In genomic region chr1:54764922-54765561, GRCh38 we compare ENCODE assay signal across 1 cellular context.
TF ChIP-seq lines count a peak whose summit lies in the region.

No MANE protein-coding gene starts in this region.

TF ChIP-seq in K562, 482 proteins besides CTCF, POLR2A, EP300 and RAD21:
- TF ChIP-seq GABPA (tag; conservative IDR thresholded peaks at IDR 0.05; ENCODE audit: low read depth) (peak; percentile 84; the same call in 1 of the 2 replicates), NKRF (IDR thresholded peaks at IDR 0.05; ENCODE audit: borderline replicate concordance) (0 out of 2 replicates have a peak, but pooled peaks have one; percentile 11), FOXJ3 (CRISPR knock-in tag; IDR thresholded peaks at IDR 0.05) (no peak), MLLT1 (IDR thresholded peaks at IDR 0.05) (peak in 1 of 2 experiments; percentile 60; a peak in 1 of 4 replicates), ATF1 (CRISPR knock-in tag; IDR thresholded peaks at IDR 0.05) (no peak), ATF1 (tag; IDR thresholded peaks at IDR 0.05) (peak; percentile 72), CSDE1 (IDR thresholded peaks at IDR 0.05) (peak in 1 of 2 experiments; percentile 65; a peak in 1 of 4 replicates), SREBF2 (CRISPR knock-in tag; IDR thresholded peaks at IDR 0.05) (peak; percentile 31; the same call in 1 of the 2 replicates), NR2C2 (CRISPR knock-in tag; IDR thresholded peaks at IDR 0.05) (no peak), NR2C2 (tag; IDR thresholded peaks at IDR 0.05) (peak; percentile 63; the same call in 1 of the 2 replicates), KLF16 (IDR thresholded peaks at IDR 0.05) (no peak), HMBOX1 (IDR thresholded peaks at IDR 0.05) (no peak), E2F6 (IDR thresholded peaks at IDR 0.05; ENCODE audit: borderline replicate concordance in 1 of 2, extremely low read depth in 1 of 2, insufficient read depth in 1 of 2, insufficient read length in 1 of 2, low read depth in 1 of 2, low read length in 1 of 2, poor library complexity in 1 of 2, severe bottlenecking in 1 of 2) (no peak), SMAD1 (IDR thresholded peaks at IDR 0.05; ENCODE audit: low read depth, low read length, partially characterized antibody) (peak; percentile 39), ARID4B (CRISPR knock-in tag; IDR thresholded peaks at IDR 0.05) (0 out of 2 replicates have a peak, but pooled peaks have one; percentile 31), THAP12 (CRISPR knock-in tag; IDR thresholded peaks at IDR 0.05) (no peak), SP1 (CRISPR knock-in tag; IDR thresholded peaks at IDR 0.05) (no peak), CREB3 (tag; conservative IDR thresholded peaks at IDR 0.05; ENCODE audit: low read depth) (0 out of 2 replicates have a peak, but pooled peaks have one; percentile 10), ZNF165 (CRISPR knock-in tag; IDR thresholded peaks at IDR 0.05; ENCODE audit: borderline replicate concordance) (no peak), ZNF347 (CRISPR knock-in tag; IDR thresholded peaks at IDR 0.05; ENCODE audit: low read depth) (no peak), ZNF217 (CRISPR knock-in tag; IDR thresholded peaks at IDR 0.05) (no peak), NEUROD1 (IDR thresholded peaks at IDR 0.05; ENCODE audit: borderline replicate concordance, low read depth, low read length, partially characterized antibody) (no peak), THAP7 (CRISPR knock-in tag; IDR thresholded peaks at IDR 0.05) (0 out of 2 replicates have a peak, but pooled peaks have one; percentile 14), ZNF57 (CRISPR knock-in tag; IDR thresholded peaks at IDR 0.05) (no peak), CCAR2 (IDR thresholded peaks at IDR 0.05; ENCODE audit: low read depth, low read length) (no peak), ZKSCAN1 (IDR thresholded peaks at IDR 0.05; ENCODE audit: low read depth, low read length) (no peak)
- TF ChIP-seq, protein P1, sequence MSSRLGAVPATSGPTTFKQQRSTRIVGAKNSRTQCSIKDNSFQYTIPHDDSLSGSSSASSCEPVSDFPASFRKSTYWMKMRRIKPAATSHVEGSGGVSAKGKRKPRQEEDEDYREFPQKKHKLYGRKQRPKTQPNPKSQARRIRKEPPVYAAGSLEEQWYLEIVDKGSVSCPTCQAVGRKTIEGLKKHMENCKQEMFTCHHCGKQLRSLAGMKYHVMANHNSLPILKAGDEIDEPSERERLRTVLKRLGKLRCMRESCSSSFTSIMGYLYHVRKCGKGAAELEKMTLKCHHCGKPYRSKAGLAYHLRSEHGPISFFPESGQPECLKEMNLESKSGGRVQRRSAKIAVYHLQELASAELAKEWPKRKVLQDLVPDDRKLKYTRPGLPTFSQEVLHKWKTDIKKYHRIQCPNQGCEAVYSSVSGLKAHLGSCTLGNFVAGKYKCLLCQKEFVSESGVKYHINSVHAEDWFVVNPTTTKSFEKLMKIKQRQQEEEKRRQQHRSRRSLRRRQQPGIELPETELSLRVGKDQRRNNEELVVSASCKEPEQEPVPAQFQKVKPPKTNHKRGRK (tag; IDR thresholded peaks at IDR 0.05): peak; percentile 90
TF ChIP-seq in K562: peak in this region for 12.
